Comparison of ENCODE assay signal across 8 cellular contexts in genomic region chr17:28726396-28726911, GRCh38. TPM values are rescaled to one million over a fixed set of nuclear protein-coding genes. Genes with fewer than 3 reads are reported as not detected.
DNase-seq lines count a peak whose midpoint lies in the region; ATAC-seq and TF ChIP-seq lines count a peak whose summit lies in the region.

No MANE protein-coding gene starts in this region.

- TF ChIP-seq CTCF in GM12865 (IDR thresholded peaks at IDR 0.05; ENCODE audit: insufficient read depth, low read depth, low read length, missing control alignments) (no peak), heart right ventricle (IDR thresholded peaks at IDR 0.05) (no peak), retinal pigment epithelial cell (conservative IDR thresholded peaks at IDR 0.05; ENCODE audit: low read depth, low read length) (no peak)

- H3K4me1 ChIP-seq in heart right ventricle, result peaks cover 19 to 66% (median 39%) of the 10 kb centered on the region in 9 donors

- peak; percentile 27 to 49 (median 42) for ATAC-seq in heart right ventricle
- ATAC-seq in HG02588 (IDR thresholded peaks at IDR 0.05; ENCODE audit: unreplicated experiment), result no peak
- no peak for ATAC-seq in GM21447 (IDR thresholded peaks at IDR 0.05; ENCODE audit: unreplicated experiment)

- H3K9me3 ChIP-seq in heart right ventricle, result no peaks in the 10 kb centered on the region

- H3K4me3 ChIP-seq in GM12865 (ENCODE audit: low read depth, low read length) (peak overlapping the region; percentile 74), heart right ventricle (peak overlapping the region; percentile 45 to 89 (median 78)), retinal pigment epithelial cell (ENCODE audit: low read length) (peak overlapping the region; percentile 67)

- H3K27ac ChIP-seq in heart right ventricle, result peak overlapping the region in 9 of 10 donors; percentile 5 to 98 (median 69)

- intact Hi-C loops in heart right ventricle (cut with DNase I), result loop anchor here in 7 of 10 donors (1.0 to 10.0 kb wide), 6 partner anchors 24 to 388 kb away; partner anchors contain the start of genes PHF12 (in 4 of the 7) and DHRS13 (in 1 of the 7)

- peaks cover 0 to 39% (median 33%) of the 10 kb centered on the region in 9 donors for H3K36me3 ChIP-seq in heart right ventricle

- 0 to 1% methylated on average over 37 to 52 of the region's 52 CpGs for WGBS in heart right ventricle, 2 donors

- DNase-seq in GM12865 (ENCODE audit: low read depth) (peak; percentile 80), HT1080 (ENCODE audit: low read depth) (peak; percentile 69), SHP77 (lab: John Stamatoyannopoulos, UW) (peak; percentile 64 to 74), heart right ventricle (peak in 1 of 2 donors; percentile 44), retinal pigment epithelial cell (ENCODE audit: low read depth) (no peak)
- DNase-seq in activated naive CD4-positive, alpha-beta T cell treated with anti-CD3 and anti-CD28 coated beads, Interleukin-2, amount 50 U/mL, for 16 hours, result peak; percentile 82

- H3K27me3 ChIP-seq in heart right ventricle, result no peaks in the 10 kb centered on the region

RNA-seq across cellular contexts. Expression of gene TLCD1, which starts 0.4 kb away (rescaled TPM):
- total RNA-seq in HT1080 (2014; rRNA removed; shearing (Covaris generic)), result 28.8 and 29.9 TPM in 2 replicates
- 26.7 and 33.6 TPM in 2 replicates for polyA plus RNA-seq in HT1080 (2015; cell fraction: cytosol; rRNA removed)
- polyA plus RNA-seq in HT1080 (2015; cell fraction: nucleus; rRNA removed), result 8.7 and 10.0 TPM in 2 replicates
- 1 to 10 TPM in 4 of 10 donors, under 1 TPM in 6; 0.36 to 1.8 (median 0.89) TPM for total RNA-seq in heart right ventricle
- polyA plus RNA-seq in heart right ventricle, result 1 to 10 TPM; 3.4 to 9.3 TPM

RNA-seq across cellular contexts. Expression of gene NEK8, which starts 2.1 kb away (rescaled TPM):
- total RNA-seq in HT1080 (2014; rRNA removed; shearing (Covaris generic)), result 3.2 and 4.5 TPM in 2 replicates
- polyA plus RNA-seq in HT1080 (2015; cell fraction: cytosol; rRNA removed), result 2.0 and 2.3 TPM in 2 replicates
- polyA plus RNA-seq in HT1080 (2015; cell fraction: nucleus; rRNA removed), result 7.7 and 8.1 TPM in 2 replicates
- 1 to 10 TPM in 4 of 10 donors, under 1 TPM in 6; 0.38 to 2.8 (median 0.82) TPM for total RNA-seq in heart right ventricle
- 1 to 10 TPM; 1.1 to 1.8 TPM for polyA plus RNA-seq in heart right ventricle

RNA-seq across cellular contexts. Expression of gene RPL23A, which starts 6.7 kb away (rescaled TPM):
- 1,148 and 1,282 TPM in 2 replicates for total RNA-seq in HT1080 (2014; rRNA removed; shearing (Covaris generic))
- 724 and 1,100 TPM in 2 replicates for polyA plus RNA-seq in HT1080 (2015; cell fraction: cytosol; rRNA removed)
- 303 and 340 TPM in 2 replicates for polyA plus RNA-seq in HT1080 (2015; cell fraction: nucleus; rRNA removed)
- 100 to 1,000 TPM; 807 to 986 (median 861) TPM for total RNA-seq in heart right ventricle
- 1,000 to 10,000 TPM in 1 of 2 donors, 100 to 1,000 TPM in 1; 300 to 1,566 TPM for polyA plus RNA-seq in heart right ventricle

RNA-seq across cellular contexts. Expression of gene RAB34, which starts 8.8 kb away (rescaled TPM):
- total RNA-seq in HT1080 (2014; rRNA removed; shearing (Covaris generic)), result 134 and 141 TPM in 2 replicates
- polyA plus RNA-seq in HT1080 (2015; cell fraction: cytosol; rRNA removed), result 101 and 118 TPM in 2 replicates
- 99.2 and 100 TPM in 2 replicates for polyA plus RNA-seq in HT1080 (2015; cell fraction: nucleus; rRNA removed)
- 10 to 100 TPM in 7 of 10 donors, 1 to 10 TPM in 3; 7.0 to 25.0 (median 10.4) TPM for total RNA-seq in heart right ventricle
- 10 to 100 TPM; 25.2 to 37.3 TPM for polyA plus RNA-seq in heart right ventricle

RNA-seq across cellular contexts. Expression of gene PROCA1, which starts 14.8 kb away (rescaled TPM):
- total RNA-seq in HT1080 (2014; rRNA removed; shearing (Covaris generic)), result 0.80 and 1.3 TPM in 2 replicates
- 0.87 and 2.6 TPM in 2 replicates for polyA plus RNA-seq in HT1080 (2015; cell fraction: cytosol; rRNA removed)
- polyA plus RNA-seq in HT1080 (2015; cell fraction: nucleus; rRNA removed), result 6.4 and 10.7 TPM in 2 replicates
- total RNA-seq in heart right ventricle, result 1 to 10 TPM in 9 of 10 donors, under 1 TPM in 1; 0.76 to 2.1 (median 1.3) TPM
- polyA plus RNA-seq in heart right ventricle, result 1 to 10 TPM in 1 of 2 donors, under 1 TPM in 1; 0.74 to 4.9 TPM

Comparison
In these comparisons a context has a peak if more than half of its experiments do, and no peak if none do; other contexts are left out.
1. ATAC-seq: peak in heart right ventricle (8 of 8); none in HG02588 (single experiment) and GM21447 (single experiment).
2. RNA of gene TLCD1, which starts 0.4 kb away (total RNA-seq): 28.8 to 29.9 TPM in HT1080; 0.36 to 1.8 TPM in heart right ventricle; every median in the first group is over 10 times any median in the second.
3. Peak in every context shown above with its lines, with median percentiles within 50 percentile points of each other: H3K4me3 ChIP-seq.